In the genomic region with DNA sequence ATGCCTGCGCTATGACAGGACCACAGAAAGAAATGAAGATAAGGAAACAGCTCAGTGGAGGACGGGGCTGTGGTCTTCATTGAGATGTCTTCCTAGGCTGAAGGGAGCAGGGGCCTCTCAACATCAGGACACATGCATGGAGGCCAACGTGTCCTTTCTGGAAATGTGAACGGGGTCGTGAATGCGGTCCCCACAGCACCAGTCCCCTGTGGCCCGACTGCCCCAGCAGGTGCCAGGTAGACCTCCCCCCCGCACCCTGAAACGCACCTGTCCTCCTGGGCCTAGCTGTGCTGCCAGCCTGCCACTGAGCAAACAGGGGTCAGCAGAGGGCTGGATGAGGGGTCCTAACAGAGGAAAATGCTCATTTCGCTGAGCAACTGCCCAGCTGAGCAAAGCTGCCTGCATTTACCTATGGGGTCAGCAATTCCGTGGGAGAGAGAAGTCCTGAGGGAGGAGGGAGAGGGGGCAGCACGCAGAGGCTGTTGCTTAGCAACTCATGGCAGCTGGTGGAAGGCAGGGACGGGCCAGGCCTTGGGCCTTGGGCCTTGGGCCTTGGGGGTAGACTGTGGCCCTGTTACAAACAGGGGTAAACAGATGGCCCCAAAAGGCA, we compare ENCODE assay signal across 2 cellular contexts.
TF ChIP-seq lines count a peak whose summit lies in the region.

No MANE protein-coding gene starts in this region.

TF ChIP-seq in SK-N-SH, 30 proteins besides CTCF, POLR2A, EP300 and RAD21 (continued from another document):
- TF ChIP-seq, protein P1, sequence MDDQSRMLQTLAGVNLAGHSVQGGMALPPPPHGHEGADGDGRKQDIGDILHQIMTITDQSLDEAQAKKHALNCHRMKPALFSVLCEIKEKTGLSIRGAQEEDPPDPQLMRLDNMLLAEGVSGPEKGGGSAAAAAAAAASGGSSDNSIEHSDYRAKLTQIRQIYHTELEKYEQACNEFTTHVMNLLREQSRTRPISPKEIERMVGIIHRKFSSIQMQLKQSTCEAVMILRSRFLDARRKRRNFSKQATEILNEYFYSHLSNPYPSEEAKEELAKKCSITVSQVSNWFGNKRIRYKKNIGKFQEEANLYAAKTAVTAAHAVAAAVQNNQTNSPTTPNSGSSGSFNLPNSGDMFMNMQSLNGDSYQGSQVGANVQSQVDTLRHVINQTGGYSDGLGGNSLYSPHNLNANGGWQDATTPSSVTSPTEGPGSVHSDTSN (IDR thresholded peaks at IDR 0.05) = no peak
- no peak for TF ChIP-seq MXI1 (IDR thresholded peaks at IDR 0.05; ENCODE audit: low read depth, low read length)
TF ChIP-seq in SK-N-SH: peak in this region for 0.

TF ChIP-seq in SK-N-SH treated with all-trans-retinoic acid at 6 μM for 48 hours, 23 proteins besides CTCF, POLR2A, EP300 and RAD21 (continued from another document):
- TF ChIP-seq, protein P2, sequence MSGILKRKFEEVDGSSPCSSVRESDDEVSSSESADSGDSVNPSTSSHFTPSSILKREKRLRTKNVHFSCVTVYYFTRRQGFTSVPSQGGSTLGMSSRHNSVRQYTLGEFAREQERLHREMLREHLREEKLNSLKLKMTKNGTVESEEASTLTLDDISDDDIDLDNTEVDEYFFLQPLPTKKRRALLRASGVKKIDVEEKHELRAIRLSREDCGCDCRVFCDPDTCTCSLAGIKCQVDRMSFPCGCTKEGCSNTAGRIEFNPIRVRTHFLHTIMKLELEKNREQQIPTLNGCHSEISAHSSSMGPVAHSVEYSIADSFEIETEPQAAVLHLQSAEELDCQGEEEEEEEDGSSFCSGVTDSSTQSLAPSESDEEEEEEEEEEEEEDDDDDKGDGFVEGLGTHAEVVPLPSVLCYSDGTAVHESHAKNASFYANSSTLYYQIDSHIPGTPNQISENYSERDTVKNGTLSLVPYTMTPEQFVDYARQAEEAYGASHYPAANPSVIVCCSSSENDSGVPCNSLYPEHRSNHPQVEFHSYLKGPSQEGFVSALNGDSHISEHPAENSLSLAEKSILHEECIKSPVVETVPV (CRISPR knock-in tag; IDR thresholded peaks at IDR 0.05) = no peak
- no peak for TF ChIP-seq ZFP30 (CRISPR knock-in tag; IDR thresholded peaks at IDR 0.05)
- TF ChIP-seq TOX (CRISPR knock-in tag; IDR thresholded peaks at IDR 0.05; ENCODE audit: borderline replicate concordance) = no peak
- TF ChIP-seq CSDC2 (CRISPR knock-in tag; IDR thresholded peaks at IDR 0.05) = no peak
